8 cellular contexts compared by ENCODE assay signal in the genomic region with DNA sequence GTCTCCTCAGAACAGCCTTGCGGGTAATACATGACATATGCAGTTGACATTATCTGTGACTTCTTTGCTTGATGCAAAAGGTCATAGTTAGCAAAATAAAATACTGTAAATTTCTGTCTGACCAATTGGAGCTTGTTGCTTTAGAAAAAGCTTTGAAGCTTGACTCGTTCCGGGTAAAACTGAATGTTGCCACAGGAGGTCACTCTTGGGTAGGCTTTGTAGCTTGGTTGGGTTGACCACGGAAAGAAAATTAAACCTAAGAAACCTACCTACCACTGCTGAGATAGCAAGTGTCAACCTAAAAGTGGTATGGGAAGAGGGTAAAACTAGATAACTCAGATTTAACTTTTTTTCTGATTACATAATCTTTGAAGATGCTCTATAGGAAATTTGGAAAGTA. TPM values are rescaled to one million over a fixed set of nuclear protein-coding genes. Genes with fewer than 3 reads are reported as not detected.
A peak's percentile ranks its signal among the peaks of the same experiment; 100 is the strongest.
DNase-seq lines count a peak whose midpoint lies in the region; ATAC-seq and TF ChIP-seq lines count a peak whose summit lies in the region.

No MANE protein-coding gene starts in this region.

- H3K27ac Mint-ChIP-seq in activated CD4-positive, alpha-beta T cell treated with anti-CD3 and anti-CD28 coated beads, Interleukin-2, amount 10 ng/mL, durations not matched to agents 7 days and 5 days: peak overlapping the region; percentile 71

- no peaks in the 10 kb centered on the region for H3K9me3 Mint-ChIP-seq in activated CD4-positive, alpha-beta T cell treated with anti-CD3 and anti-CD28 coated beads, Interleukin-2, amount 10 ng/mL, durations not matched to agents 7 days and 5 days

- CTCF ChIA-PET in activated CD4-positive, alpha-beta T cell treated with anti-CD3 and anti-CD28 coated beads, Interleukin-2, amount 10 ng/mL, durations not matched to agents 7 days and 5 days (lab: Charles Lee): interaction anchor here (0.7 to 2.9 kb wide), 15 partner anchors 11 to 673 kb away, joined by 3 to 17 read pairs (median 5); a partner anchor contains a TSS

- ATAC-seq in GM18909 (IDR thresholded peaks at IDR 0.05; ENCODE audit: poor library complexity, unreplicated experiment): peak; percentile 64

- peak; percentile 52 for TF ChIP-seq CTCF in fibroblast of the aortic adventitia (IDR thresholded peaks at IDR 0.05; ENCODE audit: insufficient read depth, low read length)

- DNase-seq in D341Med (ENCODE audit: low spot score) (peak; percentile 24), M059J (ENCODE audit: low read depth) (peak; percentile 49), fibroblast of the aortic adventitia (ENCODE audit: low read depth) (peak; percentile 66), retina (peak; percentile 12), HuH-7.5 (ENCODE audit: low spot score) (no peak), KG1 (lab: John Stamatoyannopoulos, UW) (no peak)
- DNase-seq in activated CD4-positive, alpha-beta T cell treated with anti-CD3 and anti-CD28 coated beads, Interleukin-2, amount 10 ng/mL, durations not matched to agents 7 days and 5 days: peak; percentile 63

- POLR2A ChIA-PET in activated CD4-positive, alpha-beta T cell treated with anti-CD3 and anti-CD28 coated beads, Interleukin-2, amount 10 ng/mL, durations not matched to agents 7 days and 5 days (lab: Charles Lee): interaction anchor here (0.6 kb wide), 1 partner anchor 774 kb away, joined by 8 read pairs; no protein-coding TSS in a partner anchor

- H3K4me3 ChIP-seq in fibroblast of the aortic adventitia (ENCODE audit: low read depth, low read length): no peak overlapping the region

- H3K27me3 Mint-ChIP-seq in activated CD4-positive, alpha-beta T cell treated with anti-CD3 and anti-CD28 coated beads, Interleukin-2, amount 10 ng/mL, durations not matched to agents 7 days and 5 days: no peaks in the 10 kb centered on the region

- H3K4me3 Mint-ChIP-seq in activated CD4-positive, alpha-beta T cell treated with anti-CD3 and anti-CD28 coated beads, Interleukin-2, amount 10 ng/mL, durations not matched to agents 7 days and 5 days: no peak overlapping the region

- peaks cover 50% of the 10 kb centered on the region for H3K36me3 Mint-ChIP-seq in activated CD4-positive, alpha-beta T cell treated with anti-CD3 and anti-CD28 coated beads, Interleukin-2, amount 10 ng/mL, durations not matched to agents 7 days and 5 days (ENCODE audit: low read depth)

- H3K4me1 Mint-ChIP-seq in activated CD4-positive, alpha-beta T cell treated with anti-CD3 and anti-CD28 coated beads, Interleukin-2, amount 10 ng/mL, durations not matched to agents 7 days and 5 days: peaks cover 42% of the 10 kb centered on the region

RNA-seq across cellular contexts. Expression of a gene that starts 23.2 kb away (rescaled TPM):
- total RNA-seq in M059J (2014; rRNA removed; shearing (Covaris generic)): 84.9 and 133 TPM in 2 replicates
- 100 to 1,000 TPM in 1 of 2 experiments, 10 to 100 TPM in 1; 92.5 to 108 TPM for total RNA-seq in activated CD4-positive, alpha-beta T cell treated with anti-CD3 and anti-CD28 coated beads, Interleukin-2, amount 10 ng/mL, durations not matched to agents 7 days and 5 days
- total RNA-seq in fibroblast of the aortic adventitia (ENCODE audit: low replicate concordance): 7.9 and 37.7 TPM in 2 replicates

RNA-seq across cellular contexts. Expression of a gene that starts 52.4 kb away (rescaled TPM):
- total RNA-seq in M059J (2014; rRNA removed; shearing (Covaris generic)): not detected in 2 replicates
- total RNA-seq in activated CD4-positive, alpha-beta T cell treated with anti-CD3 and anti-CD28 coated beads, Interleukin-2, amount 10 ng/mL, durations not matched to agents 7 days and 5 days: under 1 TPM; 0.10 to 0.19 TPM
- total RNA-seq in fibroblast of the aortic adventitia (ENCODE audit: low replicate concordance): not detected in 2 replicates

Comparison
In these comparisons a context has a peak if more than half of its experiments do, and no peak if none do; other contexts are left out.
1. DNase-seq: peak in D341Med (single experiment), M059J (single experiment), activated CD4-positive, alpha-beta T cell treated with anti-CD3 and anti-CD28 coated beads, Interleukin-2, amount 10 ng/mL, durations not matched to agents 7 days and 5 days (single experiment), fibroblast of the aortic adventitia (single experiment) and retina (single experiment); none in HuH-7.5 (single experiment) and KG1 (single experiment).